ENCODE assay signal across 8 cellular contexts in the genomic region with DNA sequence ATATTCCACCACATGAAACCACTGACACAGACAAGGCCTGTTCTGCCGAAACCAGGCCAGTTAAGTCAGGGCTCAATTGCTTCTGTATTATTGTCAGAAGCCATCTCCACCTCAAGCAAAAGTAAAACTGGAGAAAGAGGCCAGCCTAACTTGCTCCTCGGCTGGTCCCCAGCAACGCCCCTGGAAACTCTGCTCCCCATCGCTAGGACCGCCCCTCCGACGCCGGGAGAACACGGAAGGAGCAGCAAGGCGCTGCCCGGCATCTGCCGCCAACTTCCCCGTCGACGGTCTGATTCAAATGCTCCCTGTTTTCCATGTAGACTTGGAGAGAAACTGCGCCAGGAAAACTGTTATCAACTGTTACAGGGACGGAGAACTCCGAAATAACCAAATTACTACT. TPM values are rescaled to one million over a fixed set of nuclear protein-coding genes. Genes with fewer than 3 reads are reported as not detected.
A peak's percentile ranks its signal among the peaks of the same experiment; 100 is the strongest.
DNase-seq lines count a peak whose midpoint lies in the region; ATAC-seq, FAIRE-seq and TF ChIP-seq lines count a peak whose summit lies in the region.
"Not testable (repeated sequence)": the region's sequence is repeated elsewhere in the genome, so short reads cannot be mapped to it uniquely, and the experiment has no call there.

No MANE protein-coding gene starts in this region.

- not testable (repeated sequence) for H2BK120ac ChIP-seq in H9 (ENCODE audit: low read depth, low read length, poor library complexity, severe bottlenecking)

- not testable (repeated sequence) for H3K27me3 ChIP-seq in H9 (ENCODE audit: insufficient read depth, low read length); left ventricle myocardium inferior (ENCODE audit: low read depth); neural progenitor cell

- intact Hi-C loops in left ventricle myocardium inferior (cut with micrococcal nuclease): not testable (repeated sequence)

- not testable (repeated sequence) for H2BK5ac ChIP-seq in H9 (ENCODE audit: insufficient read length, low read length)

- H3K14ac ChIP-seq in H9 (ENCODE audit: insufficient read depth, low read length): not testable (repeated sequence)

- H2BK12ac ChIP-seq in H9 (ENCODE audit: insufficient read length, low read depth, low read length): not testable (repeated sequence)

- H3K9ac ChIP-seq in H9 (ENCODE audit: extremely low read depth, insufficient read length, low read length); neural progenitor cell: not testable (repeated sequence)

- H2AK5ac ChIP-seq in H9 (ENCODE audit: insufficient read length, low read length): not testable (repeated sequence)

- H3K4me3 Mint-ChIP-seq in H9: peak overlapping the region; percentile 86 to 94
- H3K4me3 Mint-ChIP-seq in T-cell: peak overlapping the region; percentile 81 to 86 (median 84)
- peak overlapping the region; percentile 90 to 97 (median 92) for H3K4me3 Mint-ChIP-seq in brain
- peak overlapping the region; percentile 92 for H3K4me3 Mint-ChIP-seq in neural progenitor cell

- not testable (repeated sequence) for H3K4ac ChIP-seq in H9 (ENCODE audit: low read depth, low read length)

- WGBS in H9 (ENCODE audit: extremely low coverage, insufficient read length, low lambda C conversion rate): no CpG with 5 or more reads among the region's 18 CpGs

- H3K23ac ChIP-seq in H9 (ENCODE audit: insufficient read length, low read depth, low read length): not testable (repeated sequence)

- not testable (repeated sequence) for DNase-seq in GM18507 (ENCODE audit: extremely low spot score, insufficient read length, low read depth); H9; left ventricle myocardium inferior; neural progenitor cell (ENCODE audit: low spot score); urothelium cell line (ENCODE audit: low spot score)
- DNase-seq in T-cell: peak in 6 of 34 experiments; percentile 2 to 25 (median 7)

- not testable (repeated sequence) for H4K20me1 ChIP-seq in H9 (ENCODE audit: control insufficient read depth, insufficient read depth, insufficient read length)
- peaks cover 11% of the 10 kb centered on the region for H4K20me1 ChIP-seq in neural progenitor cell (ENCODE audit: low read depth)

- H3K23me2 ChIP-seq in H9 (ENCODE audit: insufficient read length, low read depth, low read length, poor library complexity, severe bottlenecking): not testable (repeated sequence)

- not testable (repeated sequence) for H2BK20ac ChIP-seq in H9 (ENCODE audit: low read depth, low read length, poor library complexity, severe bottlenecking)

- peak; percentile 45 for ATAC-seq in HG03565 (IDR thresholded peaks at IDR 0.05; ENCODE audit: unreplicated experiment)
- ATAC-seq in T-cell (replicated peaks in 1 of 4): peak; percentile 25 to 43 (median 32)

- CTCF ChIA-PET in T-cell (lab: Charles Lee): not testable (repeated sequence)

- not testable (repeated sequence) for H3K56ac ChIP-seq in H9 (ENCODE audit: insufficient read length, low read depth, low read length)

- peaks cover 16% of the 10 kb centered on the region for H3K27me3 Mint-ChIP-seq in H9 (ENCODE audit: low read depth)
- not testable (repeated sequence) for H3K27me3 Mint-ChIP-seq in T-cell; brain; neural progenitor cell (ENCODE audit: insufficient read depth, low read depth)

- not testable (repeated sequence) for H4K5ac ChIP-seq in H9 (ENCODE audit: insufficient read length, low read depth, low read length)

- not testable (repeated sequence) for H3K27ac ChIP-seq in H9 (ENCODE audit: insufficient read length, low read depth, low read length); neural progenitor cell
- peak overlapping the region; percentile 92 for H3K27ac ChIP-seq in left ventricle myocardium inferior (replicated peaks)

- H4K91ac ChIP-seq in H9 (ENCODE audit: insufficient read length, low read depth, low read length): not testable (repeated sequence)

- not testable (repeated sequence) for H4K8ac ChIP-seq in H9 (replicated peaks; ENCODE audit: insufficient read length, low read depth, low read length)

- H3K36me3 ChIP-seq in left ventricle myocardium inferior, neural progenitor cell: not testable (repeated sequence)

- not testable (repeated sequence) for H3K4me1 ChIP-seq in H9 (ENCODE audit: insufficient read depth, low read length); neural progenitor cell
- H3K4me1 ChIP-seq in left ventricle myocardium inferior: peaks cover 19% of the 10 kb centered on the region

- not testable (repeated sequence) for H3K79me1 ChIP-seq in H9 (ENCODE audit: insufficient read depth, low read depth, low read length, poor library complexity, severe bottlenecking)

- POLR2A ChIA-PET in T-cell (lab: Charles Lee): not testable (repeated sequence)

- H3K27ac Mint-ChIP-seq in H9 (peak overlapping the region in 2 of 3 experiments; percentile 85 to 91; a peak in 5 of 7 replicates), T-cell (peak overlapping the region; percentile 79 to 81), brain (peak overlapping the region; percentile 84 to 94 (median 89))
- not testable (repeated sequence) for H3K27ac Mint-ChIP-seq in neural progenitor cell

- H3K4me3 ChIP-seq in left ventricle myocardium inferior: peak overlapping the region; percentile 72
- H3K4me3 ChIP-seq in neural progenitor cell: peak overlapping the region; percentile 59

- H3K9me3 ChIP-seq in H9 (ENCODE audit: control insufficient read depth, low read depth, low read length); left ventricle myocardium inferior (replicated peaks); neural progenitor cell (ENCODE audit: low read depth): not testable (repeated sequence)

- H2BK15ac ChIP-seq in H9 (ENCODE audit: low read depth, low read length): not testable (repeated sequence)

- not testable (repeated sequence) for H2AFZ ChIP-seq in H9 (ENCODE audit: low read length); neural progenitor cell (replicated peaks)

- TF ChIP-seq CTCF in H9 (conservative IDR thresholded peaks at IDR 0.05); brain (conservative IDR thresholded peaks at IDR 0.05); left ventricle myocardium inferior (IDR thresholded peaks at IDR 0.05; ENCODE audit: borderline replicate concordance); neural progenitor cell (IDR thresholded peaks at IDR 0.05): not testable (repeated sequence)

- H3K18ac ChIP-seq in H9 (ENCODE audit: insufficient read length, low read depth, low read length): not testable (repeated sequence)

- H3K79me2 ChIP-seq in H9 (ENCODE audit: insufficient read depth, low read length): not testable (repeated sequence)
- H3K79me2 ChIP-seq in neural progenitor cell (ENCODE audit: low read depth): peaks cover 51% of the 10 kb centered on the region

- H3T11ph ChIP-seq in H9 (ENCODE audit: low read length): not testable (repeated sequence)

- not testable (repeated sequence) for H3K4me1 Mint-ChIP-seq in H9, neural progenitor cell
- H3K4me1 Mint-ChIP-seq in T-cell: peaks cover 12 to 21% (median 15%) of the 10 kb centered on the region in 3 donors
- H3K4me1 Mint-ChIP-seq in brain: peaks cover 10% of the 10 kb centered on the region

- not testable (repeated sequence) for H3F3A ChIP-seq in neural progenitor cell (ENCODE audit: low read depth)

- H3K36me3 Mint-ChIP-seq in H9 (ENCODE audit: insufficient read depth in 1 of 3, low read depth in 3 of 3); T-cell; brain; neural progenitor cell: not testable (repeated sequence)

- FAIRE-seq in GM18507 (lab: Jason Lieb, UNC) (peak; percentile 95), urothelium cell line (lab: Jason Lieb, UNC) (peak; percentile 35)

- H3K4me2 ChIP-seq in H9 (ENCODE audit: insufficient read depth, insufficient read length, low read length) (peak overlapping the region; percentile 81), neural progenitor cell (peak overlapping the region; percentile 86)

- not testable (repeated sequence) for H3K9me3 Mint-ChIP-seq in H9, T-cell, brain, neural progenitor cell

RNA-seq across cellular contexts. Expression of gene CTSV, which starts 26.3 kb away (rescaled TPM):
- total RNA-seq in H9 (2021): 82.2 and 85.5 TPM in 2 replicates
- total RNA-seq in T-cell: under 1 TPM in 2 of 5 donors, not detected in 3; 0.08 to 0.23 TPM
- polyA plus RNA-seq in brain (ENCODE audit: insufficient read depth, low read depth, low replicate concordance): 19.0 TPM
- 0.14 TPM for total RNA-seq in left ventricle myocardium inferior
- total RNA-seq in neural progenitor cell (ENCODE audit: low replicate concordance): 40.4 and 52.2 TPM in 2 replicates

Comparison
In these comparisons a context has a peak if more than half of its experiments do, and no peak if none do; other contexts are left out.
1. RNA of gene CTSV, which starts 26.3 kb away (total RNA-seq): 82.2 to 85.5 TPM in H9 and 40.4 to 52.2 TPM in neural progenitor cell; 0.14 TPM in left ventricle myocardium inferior (single experiment) and 0.08 to 0.23 TPM in T-cell; every median in the first group is over 10 times any median in the second.
2. Peak in every context shown above with its lines, with median percentiles within 50 percentile points of each other: H3K4me3 Mint-ChIP-seq.